ENCODE assay signal across 11 cellular contexts in the genomic region with DNA sequence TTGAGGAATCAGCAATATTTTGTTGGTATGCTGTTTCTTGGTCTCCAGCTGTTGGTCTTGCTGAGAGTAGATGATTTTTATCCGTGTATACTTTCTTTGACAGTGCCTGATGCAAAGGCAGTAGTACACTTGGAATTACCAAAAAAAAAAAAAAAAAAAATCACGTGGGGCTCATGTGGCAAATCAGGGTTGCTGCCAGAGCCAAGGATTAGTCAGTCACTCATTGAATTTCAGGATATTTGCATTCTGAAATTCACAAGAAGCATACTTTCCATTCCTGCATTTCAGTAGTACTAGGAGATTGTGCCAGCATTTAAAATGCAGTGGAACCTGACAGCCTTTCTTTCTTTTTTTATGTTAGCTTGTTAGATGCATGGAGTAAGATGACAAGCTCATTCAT. TPM values are rescaled to one million over a fixed set of nuclear protein-coding genes. Genes with fewer than 3 reads are reported as not detected.
DNase-seq lines count a peak whose midpoint lies in the region; ATAC-seq and TF ChIP-seq lines count a peak whose summit lies in the region.
"Had no signal": no experiment of that assay in that cellular context is flagged by ENCODE, and none has a peak within 500 bp of the region (broad histone marks: within the 10 kb centered on the region; RNA-seq: fewer than 3 reads in every experiment).

No MANE protein-coding gene starts in this region.

- no TSS peak for BruUV-seq in Calu3 (replicated peaks; lab: Mats Ljungman, UMichigan)

- ATAC-seq in HG03521 (IDR thresholded peaks at IDR 0.05; ENCODE audit: unreplicated experiment): no peak

- H3K9me3 Mint-ChIP-seq in Calu3 (ENCODE audit: low read depth, unreplicated experiment): no peaks in the 10 kb centered on the region
- H3K9me3 Mint-ChIP-seq: activated B cell treated with CpG ODN at 0.5 μM for 24 hours; activated T-helper 1 cell treated with anti-CD3 and anti-CD28 coated beads, Interleukin-12 subunit alpha, Interleukin-12 subunit beta, Interleukin-2, Interleukin-4 antibody, amounts not matched to agents 30 ng/mL and 10 ng/mL and 1 ng/mL, durations not matched to agents 14 hours and 24 hours and 36 hours had no signal

- peaks cover 3% of the 10 kb centered on the region; the same call in 1 of the 2 replicates for H3K4me1 ChIP-seq in BE2C

- intact Hi-C loops in Calu3 (cut with micrococcal nuclease; ENCODE audit: unreplicated experiment): loop anchor here (1.0 to 5.0 kb wide), 4 partner anchors 55 to 222 kb away; a partner anchor contains a TSS

- POLR2A ChIA-PET in BJ (lab: Charles Lee): interaction anchor here (0.7 kb wide), 1 partner anchor 69 kb away, joined by 4 read pairs; no protein-coding TSS in a partner anchor

- CTCF ChIA-PET in BJ (lab: Yijun Ruan, JAX) (interaction anchor here (0.7 to 11.7 kb wide), 11 partner anchors 8 to 312 kb away, joined by 3 to 146 read pairs (median 4); no protein-coding TSS in a partner anchor), Calu3 (lab: Charles Lee) (interaction anchor here (0.6 to 1.5 kb wide), 11 partner anchors 21 to 422 kb away, joined by 3 to 10 read pairs (median 4); a partner anchor contains a TSS)

- no peak overlapping the region for H3K4me3 Mint-ChIP-seq in Calu3 (ENCODE audit: low read depth, unreplicated experiment)
- H3K4me3 Mint-ChIP-seq: activated B cell treated with CpG ODN at 0.5 μM for 24 hours; activated T-helper 1 cell treated with anti-CD3 and anti-CD28 coated beads, Interleukin-12 subunit alpha, Interleukin-12 subunit beta, Interleukin-2, Interleukin-4 antibody, amounts not matched to agents 30 ng/mL and 10 ng/mL and 1 ng/mL, durations not matched to agents 14 hours and 24 hours and 36 hours had no signal

- H3K4me3 ChIP-seq in BJ (ENCODE audit: low read depth, low read length) (no peak overlapping the region), BE2C (ENCODE audit: low read depth, low read length) (no peak overlapping the region)

- peak; percentile 25 for DNase-seq in BJ (ENCODE audit: low read depth)
- DNase-seq in dedifferentiated amniotic fluid mesenchymal stem cell (ENCODE audit: extremely low spot score): peak; percentile 77
- peak; percentile 12 to 40 for DNase-seq in lung microvascular endothelial cell (ENCODE audit: low read depth in 2 of 2)
- no peak for DNase-seq in activated T-cell treated with anti-CD3 and anti-CD28 coated beads, Interleukin-2, amount 50 U/mL, for 48 hours
- DNase-seq in Calu3: no peak
- DNase-seq in BE2C: no peak
- DNase-seq: activated B cell treated with CpG ODN at 0.5 μM for 24 hours, Right ventricle myocardium superior had no signal

- H3K27me3 ChIP-seq in BJ (ENCODE audit: control insufficient read depth, insufficient read depth, low read length) (no peaks in the 10 kb centered on the region), BE2C (no peaks in the 10 kb centered on the region)

- TF ChIP-seq EP300 in Ishikawa (IDR thresholded peaks at IDR 0.05; ENCODE audit: borderline replicate concordance): no peak

- no peaks in the 10 kb centered on the region for H3K9me3 ChIP-seq in BE2C

- H3K36me3 ChIP-seq in BJ (ENCODE audit: control insufficient read depth, insufficient read depth, low read length) (no peaks in the 10 kb centered on the region), BE2C (no peaks in the 10 kb centered on the region)

- H3K27me3 Mint-ChIP-seq in Calu3 (ENCODE audit: unreplicated experiment): no peaks in the 10 kb centered on the region
- H3K27me3 Mint-ChIP-seq: activated B cell treated with CpG ODN at 0.5 μM for 24 hours had no signal

- H3K4me1 Mint-ChIP-seq in Calu3 (ENCODE audit: low read depth, unreplicated experiment): peaks cover 10% of the 10 kb centered on the region
- H3K4me1 Mint-ChIP-seq: activated B cell treated with CpG ODN at 0.5 μM for 24 hours had no signal

- TF ChIP-seq CTCF in BJ (IDR thresholded peaks at IDR 0.05; ENCODE audit: insufficient read depth, low read depth, low read length) (no peak), Calu3 (IDR thresholded peaks at IDR 0.05; ENCODE audit: unreplicated experiment) (no peak), BE2C (IDR thresholded peaks at IDR 0.05; ENCODE audit: low read depth, low read length) (no peak)

- no peak for TF ChIP-seq RAD21 in Ishikawa (IDR thresholded peaks at IDR 0.05; ENCODE audit: low read depth)

- no peak overlapping the region for H3K27ac Mint-ChIP-seq in Calu3 (ENCODE audit: unreplicated experiment)
- H3K27ac Mint-ChIP-seq: activated B cell treated with CpG ODN at 0.5 μM for 24 hours; activated T-helper 1 cell treated with anti-CD3 and anti-CD28 coated beads, Interleukin-12 subunit alpha, Interleukin-12 subunit beta, Interleukin-2, Interleukin-4 antibody, amounts not matched to agents 30 ng/mL and 10 ng/mL and 1 ng/mL, durations not matched to agents 14 hours and 24 hours and 36 hours had no signal

- no peaks in the 10 kb centered on the region for H3K36me3 Mint-ChIP-seq in Calu3 (ENCODE audit: insufficient read depth, unreplicated experiment)

TF ChIP-seq in Ishikawa, 13 proteins besides CTCF, POLR2A, EP300 and RAD21:
- TF ChIP-seq CREB1 (IDR thresholded peaks at IDR 0.05; ENCODE audit: low read depth): no peak
- TF ChIP-seq, protein P1, sequence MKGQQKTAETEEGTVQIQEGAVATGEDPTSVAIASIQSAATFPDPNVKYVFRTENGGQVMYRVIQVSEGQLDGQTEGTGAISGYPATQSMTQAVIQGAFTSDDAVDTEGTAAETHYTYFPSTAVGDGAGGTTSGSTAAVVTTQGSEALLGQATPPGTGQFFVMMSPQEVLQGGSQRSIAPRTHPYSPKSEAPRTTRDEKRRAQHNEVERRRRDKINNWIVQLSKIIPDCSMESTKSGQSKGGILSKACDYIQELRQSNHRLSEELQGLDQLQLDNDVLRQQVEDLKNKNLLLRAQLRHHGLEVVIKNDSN (IDR thresholded peaks at IDR 0.05): peak; percentile 71

RNA-seq across cellular contexts. Expression of a gene that starts 58.6 kb away (rescaled TPM):
- polyA plus RNA-seq in BJ (2011; rRNA removed): 13.0 and 14.6 TPM in 2 replicates
- polyA minus RNA-seq in BJ (2011; rRNA and poly(A)+ RNA removed): 58.5 and 83.2 TPM in 2 replicates
- 10.7 and 17.1 TPM in 2 replicates for total RNA-seq in lung microvascular endothelial cell
- total RNA-seq in Calu3 (2022): 18.0 TPM in 2 replicates
- polyA plus RNA-seq in BE2C (2012; ENCODE audit: insufficient read depth, insufficient read length, low read depth): 5.0 TPM

Comparison
In these comparisons a context has a peak if more than half of its experiments do, and no peak if none do; other contexts are left out.
1. DNase-seq: peak in BJ (single experiment), dedifferentiated amniotic fluid mesenchymal stem cell (single experiment) and lung microvascular endothelial cell (2 of 2); none in activated T-cell treated with anti-CD3 and anti-CD28 coated beads, Interleukin-2, amount 50 U/mL, for 48 hours (0 of 2), Calu3 (single experiment) and BE2C (single experiment).